26 cellular contexts compared by ENCODE assay signal in the genomic region with DNA sequence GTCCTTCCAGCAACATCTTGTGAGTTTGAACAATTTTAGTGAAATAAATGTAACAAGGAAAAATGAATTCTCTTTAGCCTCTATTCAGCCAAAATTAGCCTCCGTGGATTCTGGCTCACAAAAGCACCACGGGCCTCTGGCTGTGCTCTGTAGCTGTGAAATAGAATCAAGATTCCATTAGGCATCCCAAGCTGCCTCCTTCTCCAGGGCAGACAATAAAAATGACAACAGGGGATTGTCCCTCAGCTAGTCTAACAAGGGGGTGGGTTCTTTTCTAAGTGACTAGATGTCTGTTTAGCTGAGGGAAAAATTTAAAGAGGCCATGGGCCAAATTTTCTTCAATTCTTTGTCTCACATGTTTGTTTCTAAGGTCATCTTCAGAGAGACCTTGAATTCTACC.
"Had no signal": no experiment of that assay in that cellular context is flagged by ENCODE, and none has a peak within 500 bp of the region (broad histone marks: within the 10 kb centered on the region; RNA-seq: fewer than 3 reads in every experiment).

No MANE protein-coding gene starts in this region.

- H3K27ac ChIP-seq: adrenal gland, breast epithelium had no signal

- ATAC-seq: activated T-helper 17 cell treated with anti-CD3 and anti-CD28 coated beads, Interleukin-2, amount 50 U/mL, for 72 hours; K562 had no signal

- H3K27me3 Mint-ChIP-seq: activated CD4-positive, alpha-beta memory T cell treated with anti-CD3 and anti-CD28 coated beads for 36 hours; activated CD4-positive, alpha-beta T cell treated with anti-CD3 and anti-CD28 coated beads, Interleukin-2, amount 10 ng/mL, durations not matched to agents 7 days and 5 days; activated naive CD4-positive, alpha-beta T cell treated with anti-CD3 and anti-CD28 coated beads, Interleukin-2, amount 10 ng/mL, durations not matched to agents 7 days and 5 days; activated naive CD8-positive, alpha-beta T cell treated with anti-CD3 and anti-CD28 coated beads, Interleukin-2, amount 10 ng/mL, durations not matched to agents 7 days and 5 days; activated T-helper 17 cell treated with anti-CD3 and anti-CD28 coated beads, Interleukin-2, amount 50 U/mL, for 72 hours had no signal

- H3K4me3 Mint-ChIP-seq: activated CD4-positive, alpha-beta memory T cell treated with anti-CD3 and anti-CD28 coated beads for 36 hours; activated CD4-positive, alpha-beta T cell treated with anti-CD3 and anti-CD28 coated beads, Interleukin-2, amount 10 ng/mL, durations not matched to agents 7 days and 5 days; activated naive CD4-positive, alpha-beta T cell treated with anti-CD3 and anti-CD28 coated beads, Interleukin-2, amount 10 ng/mL, durations not matched to agents 7 days and 5 days; activated naive CD8-positive, alpha-beta T cell treated with anti-CD3 and anti-CD28 coated beads, Interleukin-2, amount 10 ng/mL, durations not matched to agents 7 days and 5 days; activated T-helper 17 cell treated with anti-CD3 and anti-CD28 coated beads, Interleukin-2, amount 50 U/mL, for 72 hours; T-helper 1 cell treated with Interleukin-12 subunit alpha and Interleukin-12 subunit beta and Interleukin-4 antibody, amounts not matched to agents 30 μg/mL and 1 μg/mL, for 36 hours had no signal

- H3K9me3 Mint-ChIP-seq: activated CD4-positive, alpha-beta memory T cell treated with anti-CD3 and anti-CD28 coated beads for 36 hours; activated CD4-positive, alpha-beta T cell treated with anti-CD3 and anti-CD28 coated beads, Interleukin-2, amount 10 ng/mL, durations not matched to agents 7 days and 5 days; activated naive CD8-positive, alpha-beta T cell treated with anti-CD3 and anti-CD28 coated beads, Interleukin-2, amount 10 ng/mL, durations not matched to agents 7 days and 5 days; activated T-helper 17 cell treated with anti-CD3 and anti-CD28 coated beads, Interleukin-2, amount 50 U/mL, for 72 hours; T-helper 1 cell treated with Interleukin-12 subunit alpha and Interleukin-12 subunit beta and Interleukin-4 antibody, amounts not matched to agents 30 μg/mL and 1 μg/mL, for 36 hours had no signal

- H3K36me3 Mint-ChIP-seq: activated CD4-positive, alpha-beta memory T cell treated with anti-CD3 and anti-CD28 coated beads for 36 hours; activated naive CD4-positive, alpha-beta T cell treated with anti-CD3 and anti-CD28 coated beads, Interleukin-2, amount 10 ng/mL, durations not matched to agents 7 days and 5 days; activated naive CD8-positive, alpha-beta T cell treated with anti-CD3 and anti-CD28 coated beads, Interleukin-2, amount 10 ng/mL, durations not matched to agents 7 days and 5 days had no signal

- H3K4me1 Mint-ChIP-seq: activated CD4-positive, alpha-beta T cell treated with anti-CD3 and anti-CD28 coated beads, Interleukin-2, amount 10 ng/mL, durations not matched to agents 7 days and 5 days; activated naive CD4-positive, alpha-beta T cell treated with anti-CD3 and anti-CD28 coated beads, Interleukin-2, amount 10 ng/mL, durations not matched to agents 7 days and 5 days; activated naive CD8-positive, alpha-beta T cell treated with anti-CD3 and anti-CD28 coated beads, Interleukin-2, amount 10 ng/mL, durations not matched to agents 7 days and 5 days; activated T-helper 17 cell treated with anti-CD3 and anti-CD28 coated beads, Interleukin-2, amount 50 U/mL, for 72 hours had no signal

- H3K27ac Mint-ChIP-seq: activated CD4-positive, alpha-beta memory T cell treated with anti-CD3 and anti-CD28 coated beads for 36 hours; activated CD4-positive, alpha-beta T cell treated with anti-CD3 and anti-CD28 coated beads, Interleukin-2, amount 10 ng/mL, durations not matched to agents 7 days and 5 days; activated naive CD4-positive, alpha-beta T cell treated with anti-CD3 and anti-CD28 coated beads, Interleukin-2, amount 10 ng/mL, durations not matched to agents 7 days and 5 days; activated naive CD8-positive, alpha-beta T cell treated with anti-CD3 and anti-CD28 coated beads, Interleukin-2, amount 10 ng/mL, durations not matched to agents 7 days and 5 days; activated T-helper 17 cell treated with anti-CD3 and anti-CD28 coated beads, Interleukin-2, amount 50 U/mL, for 72 hours; T-helper 1 cell treated with Interleukin-12 subunit alpha and Interleukin-12 subunit beta and Interleukin-4 antibody, amounts not matched to agents 30 μg/mL and 1 μg/mL, for 36 hours had no signal

- H3K4me1 ChIP-seq: adrenal gland, breast epithelium had no signal

- H3K27me3 ChIP-seq: adrenal gland, breast epithelium had no signal

- H3K4me3 ChIP-seq: adrenal gland, breast epithelium, K562 had no signal

- DNase-seq: activated CD4-positive, alpha-beta memory T cell treated with anti-CD3 and anti-CD28 coated beads for 36 hours; activated CD4-positive, alpha-beta T cell treated with anti-CD3 and anti-CD28 coated beads, Interleukin-2, amount 10 ng/mL, durations not matched to agents 7 days and 5 days; activated CD4-positive, CD25-positive, alpha-beta regulatory T cell; activated CD8-positive, alpha-beta memory T cell treated with anti-CD3 and anti-CD28 coated beads for 24 hours; activated gamma-delta T cell; activated naive CD4-positive, alpha-beta T cell treated with anti-CD3 and anti-CD28 coated beads, Interleukin-2, amount 10 ng/mL, durations not matched to agents 7 days and 5 days; activated naive CD8-positive, alpha-beta T cell treated with anti-CD3 and anti-CD28 coated beads, Interleukin-2, amount 10 ng/mL, durations not matched to agents 7 days and 5 days; activated T-cell treated with anti-CD3 and anti-CD28 coated beads, Interleukin-2, amount 50 U/mL, for 48 hours; adrenal gland; anterior cingulate cortex; caudate nucleus; Karpas-422; MM.1S; NCI-H1105 treated with DMSO at 0.1 percent for 48 hours; NCI-H146; NCI-H187 treated with DMSO at 0.1 percent for 48 hours; NCI-H2081 treated with DMSO at 0.1 percent for 48 hours; NCI-H2171 treated with DMSO at 0.1 percent for 48 hours; NCI-H510A treated with DMSO at 0.1 percent for 48 hours; NCI-H69; SHP77 treated with DMSO at 0.1 percent for 48 hours; T1000 had no signal

- H3K9me3 ChIP-seq: adrenal gland, breast epithelium had no signal

- H3K36me3 ChIP-seq: adrenal gland, breast epithelium had no signal
